ENCODE assay signal across 8 cellular contexts in genomic region chr10:96720422-96721206, GRCh38. TPM values are rescaled to one million over a fixed set of nuclear protein-coding genes. Genes with fewer than 3 reads are reported as not detected.
DNase-seq lines count a peak whose midpoint lies in the region; ATAC-seq, FAIRE-seq and TF ChIP-seq lines count a peak whose summit lies in the region.

TSS of gene PIK3AP1 (minus strand) at chr10:96720514. CDS start at chr10:96720394, 120 bp downstream.

- no peak within 1 kb of the TSS for H3K56ac ChIP-seq in IMR-90 (ENCODE audit: extremely low read depth, insufficient read depth, low read length)

- no peaks in the 10 kb centered on the region for H3K9me3 Mint-ChIP-seq in activated naive CD8-positive, alpha-beta T cell (ENCODE audit: low read depth)

- DNase-seq in D721Med (ENCODE audit: insufficient read length, low spot score): peak; percentile 70
- no peak for DNase-seq in IMR-90
- DNase-seq in RWPE2 (ENCODE audit: low spot score): no peak
- DNase-seq in smooth muscle cell (lab: John Stamatoyannopoulos, UW; ENCODE audit: unreplicated experiment): no peak
- no peak for DNase-seq in dedifferentiated amniotic fluid mesenchymal stem cell (ENCODE audit: extremely low spot score)

- in situ Hi-C loops in IMR-90 (cut with MboI; ENCODE audit: low sequenced_read_pairs): no loop called here

- H3K4me2 ChIP-seq in IMR-90 (ENCODE audit: low read depth, low read length) (peak within 1 kb of the TSS; percentile 73), smooth muscle cell (peak within 1 kb of the TSS; percentile 91)

- 66% methylated on average over 3 of the region's 52 CpGs; no CpG with 5 or more reads in 1 of the 2 experiments for WGBS in IMR-90 (ENCODE audit: extremely low coverage in 2 of 2, insufficient read length in 1 of 2), 2 experiments
- 12% methylated on average over 20 of the region's 52 CpGs for WGBS in smooth muscle cell (ENCODE audit: low lambda C conversion rate)

- no peak within 1 kb of the TSS for H2BK20ac ChIP-seq in IMR-90 (ENCODE audit: low read depth, low read length)

- no peak within 1 kb of the TSS; the same call in 1 of the 2 replicates for H3K23ac ChIP-seq in IMR-90 (ENCODE audit: low read depth, low read length)

- no peaks in the 10 kb centered on the region for H3K4me1 ChIP-seq in IMR-90 (ENCODE audit: control insufficient read depth, insufficient read depth, low read length)
- no peaks in the 10 kb centered on the region for H3K4me1 ChIP-seq in RWPE2 (ENCODE audit: insufficient read depth, poor library complexity, severe bottlenecking)
- H3K4me1 ChIP-seq in iPS-18a (ENCODE audit: control insufficient read depth, low read depth, low read length): peaks cover 4% of the 10 kb centered on the region
- H3K4me1 ChIP-seq in smooth muscle cell (ENCODE audit: low read depth): peaks cover 7% of the 10 kb centered on the region

- no peak within 1 kb of the TSS for H2BK5ac ChIP-seq in IMR-90 (ENCODE audit: low read depth, low read length, poor library complexity, severe bottlenecking)

- CTCF ChIA-PET in IMR-90 (lab: Yijun Ruan, JAX): no interaction called here

- intact Hi-C loops in IMR-90 (cut with micrococcal nuclease): no loop called here

- ATAC-seq in GM21423 (IDR thresholded peaks at IDR 0.05; ENCODE audit: unreplicated experiment) (peak; percentile 57), IMR-90 (ENCODE audit: low read depth) (peak; percentile 83), RWPE2 (ENCODE audit: low read depth) (peak; percentile 78)

- H3K4ac ChIP-seq in IMR-90 (ENCODE audit: low read depth, low read length): no peak within 1 kb of the TSS

- FAIRE-seq in D721Med (lab: Jason Lieb, UNC): no peak

- no peaks in the 10 kb centered on the region for H3K36me3 Mint-ChIP-seq in activated naive CD8-positive, alpha-beta T cell

- POLR2A ChIA-PET in IMR-90 (lab: Charles Lee; ENCODE audit: unreplicated experiment): no interaction called here

- H3K79me2 ChIP-seq in smooth muscle cell (ENCODE audit: low read depth): no peaks in the 10 kb centered on the region

- H4K5ac ChIP-seq in IMR-90 (ENCODE audit: low read depth, low read length): no peak within 1 kb of the TSS

- TF ChIP-seq POLR2A in IMR-90 (IDR thresholded peaks at IDR 0.05; ENCODE audit: low read depth, low read length): no peak

- dilution Hi-C loops in IMR-90 (cut with HindIII; ENCODE audit: low sequenced_read_pairs, unreplicated experiment): no loop called here

- no peak within 1 kb of the TSS for H3K14ac ChIP-seq in IMR-90 (replicated peaks; ENCODE audit: low read depth, low read length)

- H3K27ac Mint-ChIP-seq in activated naive CD8-positive, alpha-beta T cell: peak within 1 kb of the TSS; percentile 87

- H4K20me1 ChIP-seq in IMR-90 (ENCODE audit: insufficient read depth, low read length): no peaks in the 10 kb centered on the region
- no peaks in the 10 kb centered on the region for H4K20me1 ChIP-seq in smooth muscle cell (ENCODE audit: low read depth)

- no peaks in the 10 kb centered on the region for H3K79me1 ChIP-seq in IMR-90 (ENCODE audit: low read depth in 1 of 2, low read length in 2 of 2)

- H2AFZ ChIP-seq in IMR-90 (replicated peaks; ENCODE audit: low read length, poor library complexity) (peak within 1 kb of the TSS; percentile 90), smooth muscle cell (ENCODE audit: low read depth) (peak within 1 kb of the TSS; percentile 88)

- no peaks in the 10 kb centered on the region for H3K27me3 Mint-ChIP-seq in activated naive CD8-positive, alpha-beta T cell

- H3K9ac ChIP-seq in IMR-90 (ENCODE audit: low read depth, low read length) (no peak within 1 kb of the TSS), iPS-18a (ENCODE audit: low read length) (peak within 1 kb of the TSS; percentile 55), smooth muscle cell (ENCODE audit: low read depth) (no peak within 1 kb of the TSS)

- H3K4me3 ChIP-seq in IMR-90 (ENCODE audit: insufficient read depth, low read depth, low read length) (peak within 1 kb of the TSS; percentile 41), RWPE2 (ENCODE audit: severe bottlenecking) (peak within 1 kb of the TSS; percentile 41), iPS-18a (ENCODE audit: low read length) (peak within 1 kb of the TSS; percentile 79), smooth muscle cell (peak within 1 kb of the TSS; percentile 56)

- H3K27me3 ChIP-seq in IMR-90 (ENCODE audit: control insufficient read depth, insufficient read depth, low read length): peaks cover 51% of the 10 kb centered on the region
- H3K27me3 ChIP-seq in RWPE2 (ENCODE audit: insufficient read depth, poor library complexity, severe bottlenecking): peaks cover 8% of the 10 kb centered on the region
- peaks cover 10% of the 10 kb centered on the region for H3K27me3 ChIP-seq in iPS-18a (ENCODE audit: control insufficient read depth, insufficient read depth, low read length)
- H3K27me3 ChIP-seq in smooth muscle cell (ENCODE audit: low read depth): peaks cover 39% of the 10 kb centered on the region

- H3K18ac ChIP-seq in IMR-90 (ENCODE audit: low read depth, low read length): no peak within 1 kb of the TSS

- TF ChIP-seq RAD21 in IMR-90 (IDR thresholded peaks at IDR 0.05; ENCODE audit: low read length): no peak

- BruUV-seq in IMR-90 (replicated peaks; lab: Mats Ljungman, UMichigan): no TSS peak

- peak; percentile 1 for TF ChIP-seq CTCF in D721Med (IDR thresholded peaks at IDR 0.05; ENCODE audit: insufficient read depth, missing control alignments)
- no peak for TF ChIP-seq CTCF in IMR-90 (conservative IDR thresholded peaks at IDR 0.05; ENCODE audit: low read depth, low read length)
- no peak for TF ChIP-seq CTCF in RWPE2 (IDR thresholded peaks at IDR 0.05; ENCODE audit: poor library complexity, severe bottlenecking)
- no peak for TF ChIP-seq CTCF in smooth muscle cell (IDR thresholded peaks at IDR 0.05; ENCODE audit: borderline replicate concordance, insufficient read depth, poor library complexity, severe bottlenecking)

- peaks cover 13% of the 10 kb centered on the region for H3K4me1 Mint-ChIP-seq in activated naive CD8-positive, alpha-beta T cell (ENCODE audit: low read depth)

- no peaks in the 10 kb centered on the region for H3K36me3 ChIP-seq in IMR-90 (ENCODE audit: control insufficient read depth, insufficient read depth, low read length)
- no peaks in the 10 kb centered on the region for H3K36me3 ChIP-seq in RWPE2 (ENCODE audit: low read depth)
- no peaks in the 10 kb centered on the region for H3K36me3 ChIP-seq in iPS-18a (ENCODE audit: control insufficient read depth, low read depth, low read length)
- no peaks in the 10 kb centered on the region for H3K36me3 ChIP-seq in smooth muscle cell (ENCODE audit: low read depth)

- H3K27ac ChIP-seq in IMR-90 (ENCODE audit: insufficient read depth, low read length) (no peak within 1 kb of the TSS), RWPE2 (ENCODE audit: poor library complexity, severe bottlenecking) (no peak within 1 kb of the TSS), iPS-18a (ENCODE audit: low read length) (no peak within 1 kb of the TSS), smooth muscle cell (ENCODE audit: low read depth) (no peak within 1 kb of the TSS)

- H3K9me3 ChIP-seq in IMR-90 (ENCODE audit: control insufficient read depth, insufficient read depth, low read length): no peaks in the 10 kb centered on the region
- no peaks in the 10 kb centered on the region for H3K9me3 ChIP-seq in RWPE2 (ENCODE audit: severe bottlenecking)
- H3K9me3 ChIP-seq in iPS-18a (ENCODE audit: control insufficient read depth, low read depth, low read length): no peaks in the 10 kb centered on the region
- H3K9me3 ChIP-seq in smooth muscle cell (replicated peaks; ENCODE audit: low read depth): no peaks in the 10 kb centered on the region

- no peaks in the 10 kb centered on the region for H3F3A ChIP-seq in smooth muscle cell (ENCODE audit: low read depth)

- H4K91ac ChIP-seq in IMR-90 (ENCODE audit: insufficient read depth, low read depth, low read length): no peak within 1 kb of the TSS

- H2AK9ac ChIP-seq in IMR-90 (replicated peaks; ENCODE audit: low read depth, low read length, poor library complexity): peak within 1 kb of the TSS; percentile 42

- no peak within 1 kb of the TSS for H2AK5ac ChIP-seq in IMR-90 (ENCODE audit: low read depth, low read length)

- no peak within 1 kb of the TSS for H4K8ac ChIP-seq in IMR-90 (ENCODE audit: low read depth in 2 of 2, low read length in 2 of 2)

- H3K9me1 ChIP-seq in IMR-90 (ENCODE audit: insufficient read depth, low read length): no peaks in the 10 kb centered on the region

- H2BK120ac ChIP-seq in IMR-90 (ENCODE audit: low read depth, low read length): no peak within 1 kb of the TSS

- peak within 1 kb of the TSS; percentile 93 for H3K4me3 Mint-ChIP-seq in activated naive CD8-positive, alpha-beta T cell

- no peak within 1 kb of the TSS for H2BK15ac ChIP-seq in IMR-90 (ENCODE audit: low read depth, low read length)

TF ChIP-seq in IMR-90, 13 proteins besides CTCF, POLR2A, EP300 and RAD21:
- TF ChIP-seq MAFK (IDR thresholded peaks at IDR 0.05; ENCODE audit: low read depth, low read length): no peak

RNA-seq across cellular contexts. Expression of gene PIK3AP1, which starts in this region (rescaled TPM):
- total RNA-seq in IMR-90 (2012; rRNA removed) (under 0.01 and 0.28 TPM in 2 replicates), smooth muscle cell (0.09 and 1.2 TPM in 2 replicates)
- polyA plus RNA-seq in IMR-90 (2012; rRNA removed) (0.14 TPM in 1 of 2 replicates, not detected in the other), smooth muscle cell (not detected in 2 replicates)
- 0.08 and 0.40 TPM in 2 replicates for polyA plus RNA-seq in IMR-90 (2012; cell fraction: cytosol; rRNA removed)
- polyA plus RNA-seq in IMR-90 (2012; cell fraction: nucleus; rRNA removed; ENCODE audit: low replicate concordance): 0.05 TPM in 1 of 2 replicates, not detected in the other

Comparison
In these comparisons a context has a peak if more than half of its experiments do, and no peak if none do; other contexts are left out.
1. Peak in ATAC-seq, H3K4me3 ChIP-seq and H3K4me2 ChIP-seq in IMR-90; RNA of the gene not detected or under 1 TPM.